Comparison of ENCODE assay signal across 24 cellular contexts in the genomic region with DNA sequence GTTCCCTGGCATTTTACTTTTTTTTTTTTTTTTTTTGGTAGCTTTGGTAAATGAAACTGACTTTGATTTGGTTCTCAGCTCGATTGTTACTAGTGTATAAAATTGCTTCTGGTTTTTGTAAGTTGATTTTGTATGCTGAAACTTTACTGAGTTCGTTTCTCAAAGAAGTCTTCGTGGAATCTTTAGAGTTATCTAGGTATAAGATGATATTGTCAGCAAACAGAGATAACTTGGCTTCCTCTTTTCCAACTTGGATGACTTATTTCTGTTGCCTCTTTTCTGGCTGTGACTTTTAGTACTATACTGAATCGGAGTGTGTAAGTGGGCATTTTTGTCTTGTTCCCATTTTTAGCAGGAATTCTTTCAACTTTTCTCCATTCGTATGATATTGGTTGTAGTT. TPM values are rescaled to one million over a fixed set of nuclear protein-coding genes. Genes with fewer than 3 reads are reported as not detected.
DNase-seq lines count a peak whose midpoint lies in the region; ATAC-seq and TF ChIP-seq lines count a peak whose summit lies in the region.
"Had no signal": no experiment of that assay in that cellular context is flagged by ENCODE, and none has a peak within 500 bp of the region (broad histone marks: within the 10 kb centered on the region; RNA-seq: fewer than 3 reads in every experiment).

No MANE protein-coding gene starts in this region.

- no peak for TF ChIP-seq EP300 in stomach (IDR thresholded peaks at IDR 0.05)

- no peak overlapping the region for H3K4me3 ChIP-seq in CD8-positive, alpha-beta memory T cell (ENCODE audit: low read length)
- no peak overlapping the region for H3K4me3 ChIP-seq in stomach
- H3K4me3 ChIP-seq: A549, upper lobe of left lung had no signal

- POLR2A ChIA-PET in activated CD8-positive, alpha-beta T cell treated with anti-CD3 and anti-CD28 coated beads for 36 hours (lab: Charles Lee) = no interaction called here
- POLR2A ChIA-PET in activated CD8-positive, alpha-beta T cell treated with anti-CD3 and anti-CD28 coated beads, Interleukin-2, amount 10 ng/mL, durations not matched to agents 7 days and 5 days (lab: Charles Lee) = no interaction called here
- POLR2A ChIA-PET in CD8-positive, alpha-beta memory T cell (lab: Charles Lee) = no interaction called here
- POLR2A ChIA-PET in naive thymus-derived CD8-positive, alpha-beta T cell (lab: Charles Lee) = no interaction called here

- H3K27ac ChIP-seq in CD8-positive, alpha-beta memory T cell (ENCODE audit: low read depth, low read length) = no peak overlapping the region
- no peak overlapping the region for H3K27ac ChIP-seq in stomach
- H3K27ac ChIP-seq: A549, upper lobe of left lung had no signal

- no peaks in the 10 kb centered on the region for H3K27me3 Mint-ChIP-seq in activated CD8-positive, alpha-beta T cell treated with anti-CD3 and anti-CD28 coated beads for 36 hours
- no peaks in the 10 kb centered on the region for H3K27me3 Mint-ChIP-seq in activated CD8-positive, alpha-beta T cell treated with anti-CD3 and anti-CD28 coated beads, Interleukin-2, amount 10 ng/mL, durations not matched to agents 7 days and 5 days (ENCODE audit: low read depth)
- no peaks in the 10 kb centered on the region for H3K27me3 Mint-ChIP-seq in CD8-positive, alpha-beta memory T cell
- no peaks in the 10 kb centered on the region for H3K27me3 Mint-ChIP-seq in activated T-helper 17 cell treated with anti-CD3 and anti-CD28 coated beads, Interleukin-2, amount 50 U/mL, for 72 hours
- H3K27me3 Mint-ChIP-seq in naive thymus-derived CD8-positive, alpha-beta T cell = no peaks in the 10 kb centered on the region
- H3K27me3 Mint-ChIP-seq in osteocyte (ENCODE audit: unreplicated experiment) = no peaks in the 10 kb centered on the region

- no peak overlapping the region for H3K4me3 Mint-ChIP-seq in activated CD8-positive, alpha-beta T cell treated with anti-CD3 and anti-CD28 coated beads for 36 hours
- no peak overlapping the region for H3K4me3 Mint-ChIP-seq in activated CD8-positive, alpha-beta T cell treated with anti-CD3 and anti-CD28 coated beads, Interleukin-2, amount 10 ng/mL, durations not matched to agents 7 days and 5 days
- peak overlapping the region; percentile 12 to 64 (median 20) for H3K4me3 Mint-ChIP-seq in CD8-positive, alpha-beta memory T cell
- H3K4me3 Mint-ChIP-seq in activated T-helper 17 cell treated with anti-CD3 and anti-CD28 coated beads, Interleukin-2, amount 50 U/mL, for 72 hours = peak overlapping the region; percentile 4
- peak overlapping the region in 6 of 10 donors; percentile 1 to 52 (median 25) for H3K4me3 Mint-ChIP-seq in naive thymus-derived CD8-positive, alpha-beta T cell
- no peak overlapping the region for H3K4me3 Mint-ChIP-seq in osteocyte (ENCODE audit: unreplicated experiment)
- H3K4me3 Mint-ChIP-seq: HFFc6, mesothelial cell of epicardium had no signal

- ATAC-seq in activated CD8-positive, alpha-beta T cell treated with anti-CD3 and anti-CD28 coated beads for 36 hours = no peak
- no peak for ATAC-seq in activated CD8-positive, alpha-beta T cell treated with anti-CD3 and anti-CD28 coated beads, Interleukin-2, amount 10 ng/mL, durations not matched to agents 7 days and 5 days
- no peak for ATAC-seq in activated T-helper 17 cell treated with anti-CD3 and anti-CD28 coated beads, Interleukin-2, amount 50 U/mL, for 72 hours (replicated peaks)
- ATAC-seq in naive thymus-derived CD8-positive, alpha-beta T cell = no peak
- no peak for ATAC-seq in HG03342 (IDR thresholded peaks at IDR 0.05; ENCODE audit: unreplicated experiment)
- ATAC-seq: A549 had no signal

- H3K9me3 ChIP-seq in CD8-positive, alpha-beta memory T cell (ENCODE audit: low read length) = peaks cover 11% of the 10 kb centered on the region
- no peaks in the 10 kb centered on the region for H3K9me3 ChIP-seq in stomach

- peaks cover 72% of the 10 kb centered on the region for H3K36me3 Mint-ChIP-seq in activated CD8-positive, alpha-beta T cell treated with anti-CD3 and anti-CD28 coated beads for 36 hours (ENCODE audit: low read depth)
- H3K36me3 Mint-ChIP-seq in activated CD8-positive, alpha-beta T cell treated with anti-CD3 and anti-CD28 coated beads, Interleukin-2, amount 10 ng/mL, durations not matched to agents 7 days and 5 days (ENCODE audit: low read depth) = peaks cover 75% of the 10 kb centered on the region
- peaks cover 18 to 58% (median 55%) of the 10 kb centered on the region in 3 donors for H3K36me3 Mint-ChIP-seq in CD8-positive, alpha-beta memory T cell
- peaks cover 61% of the 10 kb centered on the region for H3K36me3 Mint-ChIP-seq in activated T-helper 17 cell treated with anti-CD3 and anti-CD28 coated beads, Interleukin-2, amount 50 U/mL, for 72 hours (ENCODE audit: low read depth)
- peaks cover 45 to 52% (median 49%) of the 10 kb centered on the region in 3 donors for H3K36me3 Mint-ChIP-seq in naive thymus-derived CD8-positive, alpha-beta T cell
- H3K36me3 Mint-ChIP-seq in osteocyte (ENCODE audit: unreplicated experiment) = peaks cover 19% of the 10 kb centered on the region

- DNase-seq in activated CD8-positive, alpha-beta T cell treated with anti-CD3 and anti-CD28 coated beads for 36 hours = no peak
- DNase-seq in activated CD8-positive, alpha-beta T cell treated with anti-CD3 and anti-CD28 coated beads, Interleukin-2, amount 10 ng/mL, durations not matched to agents 7 days and 5 days = no peak
- DNase-seq in CD8-positive, alpha-beta memory T cell = no peak
- no peak for DNase-seq in naive thymus-derived CD8-positive, alpha-beta T cell
- DNase-seq in stomach (no peak), osteocyte (ENCODE audit: extremely low spot score, unreplicated experiment) (no peak)
- DNase-seq: activated CD4-positive, CD25-positive, alpha-beta regulatory T cell; activated naive CD4-positive, alpha-beta T cell; EL; foreskin melanocyte; GOT3; HFFc6; kidney glomerular epithelial cell; NCI-H1930; NCI-H510A treated with DMSO at 0.1 percent for 48 hours; stimulated activated CD4-positive, alpha-beta T cell treated with anti-CD3 and anti-CD28 coated beads, Interleukin-4, amount 100 ng/mL, for 4 hours; substantia nigra; SW 1271; T1000; upper lobe of left lung had no signal

- no peaks in the 10 kb centered on the region for H3K36me3 ChIP-seq in CD8-positive, alpha-beta memory T cell (ENCODE audit: insufficient read depth, low read length)
- H3K36me3 ChIP-seq in stomach = no peaks in the 10 kb centered on the region
- H3K36me3 ChIP-seq: upper lobe of left lung had no signal

- H3K4me1 ChIP-seq in CD8-positive, alpha-beta memory T cell (ENCODE audit: insufficient read depth, low read length) = peaks cover 25% of the 10 kb centered on the region
- H3K4me1 ChIP-seq in stomach = peaks cover 0 to 55% (median 14%) of the 10 kb centered on the region in 4 donors

- H3K27ac Mint-ChIP-seq in activated CD8-positive, alpha-beta T cell treated with anti-CD3 and anti-CD28 coated beads for 36 hours = peak overlapping the region; percentile 82
- H3K27ac Mint-ChIP-seq in activated CD8-positive, alpha-beta T cell treated with anti-CD3 and anti-CD28 coated beads, Interleukin-2, amount 10 ng/mL, durations not matched to agents 7 days and 5 days = no peak overlapping the region
- peak overlapping the region in 2 of 8 donors; percentile 19 to 61 for H3K27ac Mint-ChIP-seq in CD8-positive, alpha-beta memory T cell
- H3K27ac Mint-ChIP-seq in activated T-helper 17 cell treated with anti-CD3 and anti-CD28 coated beads, Interleukin-2, amount 50 U/mL, for 72 hours = peak overlapping the region; percentile 1
- peak overlapping the region in 3 of 10 donors; percentile 3 to 50 (median 21) for H3K27ac Mint-ChIP-seq in naive thymus-derived CD8-positive, alpha-beta T cell
- H3K27ac Mint-ChIP-seq in osteocyte (ENCODE audit: unreplicated experiment) = no peak overlapping the region
- H3K27ac Mint-ChIP-seq: HFFc6, mesothelial cell of epicardium had no signal

- no peak for TF ChIP-seq POLR2A in stomach (IDR thresholded peaks at IDR 0.05)

- CTCF ChIA-PET in activated CD8-positive, alpha-beta T cell treated with anti-CD3 and anti-CD28 coated beads for 36 hours (lab: Charles Lee) = no interaction called here
- CTCF ChIA-PET in activated CD8-positive, alpha-beta T cell treated with anti-CD3 and anti-CD28 coated beads, Interleukin-2, amount 10 ng/mL, durations not matched to agents 7 days and 5 days (lab: Charles Lee) = interaction anchor here (1.3 kb wide), 1 partner anchor 10 kb away, joined by 4 read pairs; no protein-coding TSS in a partner anchor
- CTCF ChIA-PET in CD8-positive, alpha-beta memory T cell (lab: Charles Lee) = interaction anchor here (1.0 kb wide), 1 partner anchor 17 kb away, joined by 3 read pairs; no protein-coding TSS in a partner anchor

- peaks cover 43% of the 10 kb centered on the region for H3K9me3 Mint-ChIP-seq in activated CD8-positive, alpha-beta T cell treated with anti-CD3 and anti-CD28 coated beads for 36 hours
- peaks cover 36% of the 10 kb centered on the region for H3K9me3 Mint-ChIP-seq in activated CD8-positive, alpha-beta T cell treated with anti-CD3 and anti-CD28 coated beads, Interleukin-2, amount 10 ng/mL, durations not matched to agents 7 days and 5 days (ENCODE audit: insufficient read depth)
- H3K9me3 Mint-ChIP-seq in CD8-positive, alpha-beta memory T cell = peaks cover 10 to 29% (median 23%) of the 10 kb centered on the region in 5 donors
- no peaks in the 10 kb centered on the region for H3K9me3 Mint-ChIP-seq in activated T-helper 17 cell treated with anti-CD3 and anti-CD28 coated beads, Interleukin-2, amount 50 U/mL, for 72 hours
- peaks cover 5 to 49% (median 23%) of the 10 kb centered on the region in 9 donors for H3K9me3 Mint-ChIP-seq in naive thymus-derived CD8-positive, alpha-beta T cell
- peaks cover 24% of the 10 kb centered on the region for H3K9me3 Mint-ChIP-seq in osteocyte (ENCODE audit: unreplicated experiment)

- intact Hi-C loops in activated CD8-positive, alpha-beta T cell treated with anti-CD3 and anti-CD28 coated beads for 36 hours (cut with micrococcal nuclease) = no loop called here
- intact Hi-C loops in stomach (cut with DNase I; ENCODE audit: low total_unique reads) = no loop called here

- peaks cover 89% of the 10 kb centered on the region for H3K4me1 Mint-ChIP-seq in activated CD8-positive, alpha-beta T cell treated with anti-CD3 and anti-CD28 coated beads for 36 hours (ENCODE audit: low read depth)
- H3K4me1 Mint-ChIP-seq in activated CD8-positive, alpha-beta T cell treated with anti-CD3 and anti-CD28 coated beads, Interleukin-2, amount 10 ng/mL, durations not matched to agents 7 days and 5 days (ENCODE audit: low read depth) = peaks cover 81% of the 10 kb centered on the region
- H3K4me1 Mint-ChIP-seq in CD8-positive, alpha-beta memory T cell = peaks cover 73 to 95% (median 91%) of the 10 kb centered on the region in 3 donors
- H3K4me1 Mint-ChIP-seq in activated T-helper 17 cell treated with anti-CD3 and anti-CD28 coated beads, Interleukin-2, amount 50 U/mL, for 72 hours = peaks cover 73% of the 10 kb centered on the region
- H3K4me1 Mint-ChIP-seq in naive thymus-derived CD8-positive, alpha-beta T cell = peaks cover 28 to 90% (median 74%) of the 10 kb centered on the region in 4 donors
- peaks cover 31% of the 10 kb centered on the region for H3K4me1 Mint-ChIP-seq in osteocyte (ENCODE audit: unreplicated experiment)
- H3K4me1 Mint-ChIP-seq: mesothelial cell of epicardium had no signal

- no peaks in the 10 kb centered on the region for H3K27me3 ChIP-seq in CD8-positive, alpha-beta memory T cell (ENCODE audit: insufficient read depth, low read length, poor library complexity, severe bottlenecking)
- H3K27me3 ChIP-seq in stomach = no peaks in the 10 kb centered on the region
- H3K27me3 ChIP-seq: upper lobe of left lung had no signal

- 75 to 84% (median 78%) methylated on average over 5 of the region's 5 CpGs for WGBS in stomach, 5 donors

- TF ChIP-seq CTCF in activated CD8-positive, alpha-beta T cell treated with anti-CD3 and anti-CD28 coated beads for 36 hours (IDR thresholded peaks at IDR 0.05) = no peak
- no peak for TF ChIP-seq CTCF in stomach (IDR thresholded peaks at IDR 0.05)
- TF ChIP-seq CTCF in osteocyte (IDR thresholded peaks at IDR 0.05) = no peak

RNA-seq across cellular contexts. Expression of a gene that starts 28.1 kb away (rescaled TPM):
- total RNA-seq in activated CD8-positive, alpha-beta T cell treated with anti-CD3 and anti-CD28 coated beads for 36 hours = 100 to 1,000 TPM; 112 to 118 TPM
- 100 to 1,000 TPM; 159 to 160 TPM for total RNA-seq in activated CD8-positive, alpha-beta T cell treated with anti-CD3 and anti-CD28 coated beads, Interleukin-2, amount 10 ng/mL, durations not matched to agents 7 days and 5 days
- total RNA-seq in CD8-positive, alpha-beta memory T cell = 10 to 100 TPM; 90.9 to 99.0 TPM
- polyA plus RNA-seq in CD8-positive, alpha-beta memory T cell = 59.5 TPM
- total RNA-seq in activated T-helper 17 cell treated with anti-CD3 and anti-CD28 coated beads, Interleukin-2, amount 50 U/mL, for 72 hours = 100 to 1,000 TPM in 1 of 2 donors, 10 to 100 TPM in 1; 83.4 to 113 TPM
- 100 to 1,000 TPM; 153 to 164 TPM for total RNA-seq in naive thymus-derived CD8-positive, alpha-beta T cell
- polyA plus RNA-seq in naive thymus-derived CD8-positive, alpha-beta T cell = 10 to 100 TPM; 49.1 to 57.0 (median 54.6) TPM
- total RNA-seq in stomach = 100 to 1,000 TPM in 4 of 5 donors, 10 to 100 TPM in 1; 21.4 to 220 (median 119) TPM
- polyA plus RNA-seq in stomach = 10 to 100 TPM; 16.6 to 36.5 (median 18.7) TPM
- 40.6 and 45.0 TPM in 2 replicates for total RNA-seq in osteocyte

Comparison
In these comparisons a context has a peak if more than half of its experiments do, and no peak if none do; other contexts are left out.
1. H3K27ac Mint-ChIP-seq: peak in activated CD8-positive, alpha-beta T cell treated with anti-CD3 and anti-CD28 coated beads for 36 hours (single experiment) and activated T-helper 17 cell treated with anti-CD3 and anti-CD28 coated beads, Interleukin-2, amount 50 U/mL, for 72 hours (single experiment); none in activated CD8-positive, alpha-beta T cell treated with anti-CD3 and anti-CD28 coated beads, Interleukin-2, amount 10 ng/mL, durations not matched to agents 7 days and 5 days (single experiment) and osteocyte (single experiment).
2. H3K4me3 Mint-ChIP-seq: peak in CD8-positive, alpha-beta memory T cell (7 of 7), activated T-helper 17 cell treated with anti-CD3 and anti-CD28 coated beads, Interleukin-2, amount 50 U/mL, for 72 hours (single experiment) and naive thymus-derived CD8-positive, alpha-beta T cell (6 of 10); none in activated CD8-positive, alpha-beta T cell treated with anti-CD3 and anti-CD28 coated beads for 36 hours (single experiment), activated CD8-positive, alpha-beta T cell treated with anti-CD3 and anti-CD28 coated beads, Interleukin-2, amount 10 ng/mL, durations not matched to agents 7 days and 5 days (single experiment) and osteocyte (single experiment).